ENCODE assay signal across 25 cellular contexts in the genomic region with DNA sequence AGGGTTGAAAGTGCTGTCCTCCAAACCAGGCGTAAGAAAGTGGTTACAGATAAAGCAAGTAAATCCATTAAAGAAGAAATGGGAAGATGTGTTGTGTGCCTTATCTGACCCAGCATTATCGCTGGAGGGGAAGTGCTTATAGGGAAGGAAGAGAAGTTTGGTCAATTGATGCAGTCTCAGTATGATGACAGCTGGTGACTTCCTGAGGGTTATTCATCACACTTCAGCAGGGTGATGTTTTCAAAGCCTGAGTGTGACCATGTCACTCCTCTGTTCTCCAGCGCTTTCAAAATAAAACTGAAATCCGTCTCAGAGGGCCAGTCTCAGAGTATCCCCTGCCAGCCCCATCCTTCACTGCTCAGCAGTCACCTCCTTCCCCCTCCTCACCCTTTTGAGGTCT.
A peak's percentile ranks its signal among the peaks of the same experiment; 100 is the strongest.
DNase-seq lines count a peak whose midpoint lies in the region; ATAC-seq and TF ChIP-seq lines count a peak whose summit lies in the region.
"Had no signal": no experiment of that assay in that cellular context is flagged by ENCODE, and none has a peak within 500 bp of the region (broad histone marks: within the 10 kb centered on the region; RNA-seq: fewer than 3 reads in every experiment).

No MANE protein-coding gene starts in this region.

- TF ChIP-seq CTCF in left ventricle myocardium inferior (IDR thresholded peaks at IDR 0.05; ENCODE audit: borderline replicate concordance) (no peak), left lung (IDR thresholded peaks at IDR 0.05) (no peak), upper lobe of right lung (IDR thresholded peaks at IDR 0.05) (no peak)

- H3K36me3 ChIP-seq in left ventricle myocardium inferior (no peaks in the 10 kb centered on the region), left lung (no peaks in the 10 kb centered on the region), upper lobe of right lung (no peaks in the 10 kb centered on the region)
- H3K36me3 ChIP-seq: uterus had no signal

- H3K9me3 ChIP-seq in left ventricle myocardium inferior (replicated peaks) = no peaks in the 10 kb centered on the region
- no peaks in the 10 kb centered on the region for H3K9me3 ChIP-seq in left lung
- no peaks in the 10 kb centered on the region for H3K9me3 ChIP-seq in upper lobe of right lung

- intact Hi-C loops in Right ventricle myocardium inferior (cut with DNase I) = no loop called here
- intact Hi-C loops in left ventricle myocardium inferior (cut with micrococcal nuclease) = no loop called here
- intact Hi-C loops in left lung (cut with DNase I) = no loop called here
- intact Hi-C loops in upper lobe of right lung (cut with DNase I) = no loop called here

- ATAC-seq in Right ventricle myocardium inferior (peak; percentile 44), left lung (peak; percentile 25), upper lobe of right lung (peak; percentile 71), HG03095 (IDR thresholded peaks at IDR 0.05; ENCODE audit: unreplicated experiment) (no peak)

- H3K4me3 ChIP-seq in left ventricle myocardium inferior = no peak overlapping the region
- no peak overlapping the region for H3K4me3 ChIP-seq in left lung
- H3K4me3 ChIP-seq in upper lobe of right lung = no peak overlapping the region
- H3K4me3 ChIP-seq: PC-9, uterus had no signal

- no peaks in the 10 kb centered on the region for H3K27me3 ChIP-seq in left ventricle myocardium inferior (ENCODE audit: low read depth)
- H3K27me3 ChIP-seq in left lung = no peaks in the 10 kb centered on the region
- no peaks in the 10 kb centered on the region for H3K27me3 ChIP-seq in upper lobe of right lung
- H3K27me3 ChIP-seq: uterus had no signal

- no peak overlapping the region for H3K27ac ChIP-seq in left ventricle myocardium inferior (replicated peaks)
- H3K27ac ChIP-seq in left lung = peak overlapping the region in 1 of 2 donors; percentile 4
- no peak overlapping the region for H3K27ac ChIP-seq in upper lobe of right lung
- H3K27ac ChIP-seq: PC-9, uterus had no signal

- DNase-seq in Right ventricle myocardium inferior (ENCODE audit: missing footprints) (no peak), left ventricle myocardium inferior (no peak), UCSD-AML1 (lab: John Stamatoyannopoulos, UW; ENCODE audit: unreplicated experiment) (peak; percentile 32), left lung (no peak), upper lobe of right lung (no peak), NCI-H1105 (lab: John Stamatoyannopoulos, UW) (no peak), ecto neural progenitor cell (ENCODE audit: low spot score) (no peak)
- DNase-seq: activated CD4-positive, alpha-beta memory T cell treated with anti-CD3 and anti-CD28 coated beads, Interleukin-2, amount 10 ng/mL, durations not matched to agents 7 days and 5 days; activated CD4-positive, CD25-positive, alpha-beta regulatory T cell; activated CD8-positive, alpha-beta memory T cell treated with anti-CD3 and anti-CD28 coated beads, Interleukin-2, amount 50 U/mL, for 48 hours; activated naive CD4-positive, alpha-beta T cell treated with anti-CD3 and anti-CD28 coated beads, Interleukin-2, amount 10 ng/mL, durations not matched to agents 7 days and 5 days; DMS153; effector memory CD4-positive, alpha-beta T cell; H7; head of caudate nucleus; kidney glomerular epithelial cell; NCI-H2029 treated with DMSO at 0.1 percent for 48 hours; NCI-H446 treated with DMSO at 0.1 percent for 48 hours; PC-9; SHP77; stimulated activated naive CD4-positive, alpha-beta T cell treated with Interleukin-2 at 50 U/mL for 16 hours; SW 1271; T1000; uterus had no signal

- H3K4me1 ChIP-seq in left ventricle myocardium inferior (no peaks in the 10 kb centered on the region), left lung (no peaks in the 10 kb centered on the region), upper lobe of right lung (no peaks in the 10 kb centered on the region)
- H3K4me1 ChIP-seq: uterus had no signal
